In genomic region chr9:117034862-117035261, GRCh38 we compare ENCODE assay signal across 16 cellular contexts.
DNase-seq lines count a peak whose midpoint lies in the region; ATAC-seq and TF ChIP-seq lines count a peak whose summit lies in the region.
"Had no signal": no experiment of that assay in that cellular context is flagged by ENCODE, and none has a peak within 500 bp of the region (broad histone marks: within the 10 kb centered on the region; RNA-seq: fewer than 3 reads in every experiment).

No MANE protein-coding gene starts in this region.

- H3K27me3 ChIP-seq in A673 (replicated peaks; ENCODE audit: insufficient read depth, low read depth, low read length, poor library complexity) (peaks cover 3% of the 10 kb centered on the region), gastrocnemius medialis (no peaks in the 10 kb centered on the region)
- H3K27me3 ChIP-seq: colonic mucosa, neutrophil had no signal

- H3K9me3 ChIP-seq in A673 (ENCODE audit: low read depth, low read length, poor library complexity, severe bottlenecking) (no peaks in the 10 kb centered on the region), gastrocnemius medialis (no peaks in the 10 kb centered on the region)
- H3K9me3 ChIP-seq: colonic mucosa, neutrophil had no signal

- H3K36me3 ChIP-seq in A673 (ENCODE audit: insufficient read depth, low read length, poor library complexity, severe bottlenecking) (no peaks in the 10 kb centered on the region), gastrocnemius medialis (no peaks in the 10 kb centered on the region)
- H3K36me3 ChIP-seq: colonic mucosa, neutrophil had no signal

- intact Hi-C loops in A673 (cut with micrococcal nuclease; ENCODE audit: unreplicated experiment), result no loop called here
- intact Hi-C loops in gastrocnemius medialis (cut with DNase I; ENCODE audit: low total_unique reads), result no loop called here
- intact Hi-C loops in Right ventricle myocardium inferior (cut with DNase I), result no loop called here

- TF ChIP-seq CTCF in A673 (conservative IDR thresholded peaks at IDR 0.05; ENCODE audit: low read depth, low read length) (no peak), RWPE1 (conservative IDR thresholded peaks at IDR 0.05; ENCODE audit: low read depth) (no peak), gastrocnemius medialis (IDR thresholded peaks at IDR 0.05 in 4 of 5, conservative IDR thresholded peaks at IDR 0.05 in 1 of 5) (no peak)

- ATAC-seq in gastrocnemius medialis, result no peak
- ATAC-seq in Right ventricle myocardium inferior, result no peak
- ATAC-seq: activated CD8-positive, alpha-beta T cell treated with anti-CD3 and anti-CD28 coated beads for 36 hours; left cardiac atrium had no signal

- DNase-seq in A673 (ENCODE audit: low spot score), result peak; percentile 31
- peak; percentile 7 for DNase-seq in HEK293T (ENCODE audit: extremely low spot score)
- DNase-seq in RWPE1 (ENCODE audit: low spot score), result peak; percentile 32
- peak; percentile 1 for DNase-seq in globus pallidus (ENCODE audit: low spot score)
- DNase-seq in NCI-H446 (lab: John Stamatoyannopoulos, UW), result no peak
- no peak for DNase-seq in gastrocnemius medialis
- no peak for DNase-seq in GM19240 (ENCODE audit: insufficient read length, low spot score)
- no peak for DNase-seq in Right ventricle myocardium inferior (ENCODE audit: missing footprints)
- DNase-seq: activated CD8-positive, alpha-beta T cell treated with anti-CD3 and anti-CD28 coated beads for 36 hours; activated naive CD4-positive, alpha-beta T cell treated with anti-CD3 and anti-CD28 coated beads, Interleukin-2, amount 10 ng/mL, durations not matched to agents 7 days and 5 days; colonic mucosa; GF-D8; left cardiac atrium; NCI-H526 had no signal

- H3K4me1 ChIP-seq in A673 (ENCODE audit: insufficient read depth, low read length, poor library complexity, severe bottlenecking) (no peaks in the 10 kb centered on the region), gastrocnemius medialis (no peaks in the 10 kb centered on the region)
- H3K4me1 ChIP-seq: colonic mucosa had no signal

- no peak overlapping the region for H3K4me3 ChIP-seq in A673 (ENCODE audit: low read depth, low read length, poor library complexity, severe bottlenecking)
- H3K4me3 ChIP-seq in gastrocnemius medialis, result no peak overlapping the region
- H3K4me3 ChIP-seq: colonic mucosa had no signal

- H3K27ac ChIP-seq in A673 (ENCODE audit: low read depth, low read length, poor library complexity, severe bottlenecking), result no peak overlapping the region
- H3K27ac ChIP-seq in RWPE1, result no peak overlapping the region
- H3K27ac ChIP-seq in gastrocnemius medialis, result no peak overlapping the region
- H3K27ac ChIP-seq: colonic mucosa, KMS-11, neutrophil had no signal

- no peak for TF ChIP-seq POLR2A in gastrocnemius medialis (IDR thresholded peaks at IDR 0.05)

- no TSS peak for BruUV-seq in A673 (replicated peaks; lab: Mats Ljungman, UMichigan)

- in situ Hi-C loops in gastrocnemius medialis (cut with MboI; ENCODE audit: low sequenced_read_pairs in 4 of 4), result no loop called here

- CTCF ChIA-PET in A673 (lab: Charles Lee), result no interaction called here
- CTCF ChIA-PET in HEK293T (lab: Yijun Ruan, JAX), result no interaction called here
- CTCF ChIA-PET in RWPE1 (lab: Yijun Ruan, JAX), result interaction anchor here (0.5 kb wide), 1 partner anchor 102 kb away, joined by 4 read pairs; no protein-coding TSS in a partner anchor

- POLR2A ChIA-PET in A673 (lab: Charles Lee; ENCODE audit: low non-redundant PET) (interaction anchor here (0.5 kb wide), 1 partner anchor 1649 kb away, joined by 3 read pairs; no protein-coding TSS in a partner anchor), HEK293T (lab: Yijun Ruan, JAX) (no interaction called here), RWPE1 (lab: Yijun Ruan, JAX; ENCODE audit: low non-redundant PET) (no interaction called here)

TF ChIP-seq in HEK293T, 16 proteins besides CTCF, POLR2A, EP300 and RAD21:
- TF ChIP-seq ZNF384 (IDR thresholded peaks at IDR 0.05), result no peak
- TF ChIP-seq BHLHE40 (IDR thresholded peaks at IDR 0.05; ENCODE audit: borderline replicate concordance), result no peak
- TF ChIP-seq TARDBP (IDR thresholded peaks at IDR 0.05), result no peak
- no peak for TF ChIP-seq LEF1 (IDR thresholded peaks at IDR 0.05; ENCODE audit: borderline replicate concordance)
- no peak for TF ChIP-seq PKNOX1 (IDR thresholded peaks at IDR 0.05)
- no peak for TF ChIP-seq SUZ12 (IDR thresholded peaks at IDR 0.05)
- no peak for TF ChIP-seq CTBP1 (IDR thresholded peaks at IDR 0.05; ENCODE audit: borderline replicate concordance)
- no peak for TF ChIP-seq FOXK2 (IDR thresholded peaks at IDR 0.05)

Comparison
In these comparisons a context has a peak if more than half of its experiments do, and no peak if none do; other contexts are left out.
1. DNase-seq: peak in A673 (single experiment), HEK293T (single experiment), RWPE1 (single experiment) and globus pallidus (single experiment); none in NCI-H446 (0 of 2), gastrocnemius medialis (0 of 2), GM19240 (single experiment) and Right ventricle myocardium inferior (single experiment).